Comparison of ENCODE assay signal across 8 cellular contexts in genomic region chr11:76781861-76782500, GRCh38. TPM values are rescaled to one million over a fixed set of nuclear protein-coding genes. Genes with fewer than 3 reads are reported as not detected.
DNase-seq lines count a peak whose midpoint lies in the region; ATAC-seq, FAIRE-seq and TF ChIP-seq lines count a peak whose summit lies in the region.

No MANE protein-coding gene starts in this region.

- CTCF ChIA-PET in GM10248 (lab: Yijun Ruan, JAX) = interaction anchor here (1.1 to 1.4 kb wide), 3 partner anchors 10 to 138 kb away, joined by 3 to 4 read pairs (median 3); no protein-coding TSS in a partner anchor

- H3K9me3 Mint-ChIP-seq in mesothelial cell of epicardium = peaks cover 7% of the 10 kb centered on the region

- peaks cover 47% of the 10 kb centered on the region for H3K4me1 Mint-ChIP-seq in mesothelial cell of epicardium

- H3K27ac ChIP-seq in left ventricle myocardium inferior (replicated peaks) (peak overlapping the region; percentile 94), uterus (peak overlapping the region; percentile 93 to 99)

- H3K36me3 Mint-ChIP-seq in mesothelial cell of epicardium = peaks cover 16% of the 10 kb centered on the region

- H3K9me3 ChIP-seq in left ventricle myocardium inferior (replicated peaks) (peaks cover 8% of the 10 kb centered on the region), uterus (no peaks in the 10 kb centered on the region)

- H3K36me3 ChIP-seq in left ventricle myocardium inferior (no peaks in the 10 kb centered on the region), bronchial epithelial cell (ENCODE audit: control insufficient read depth, insufficient read depth, low read length) (no peaks in the 10 kb centered on the region), uterus (no peaks in the 10 kb centered on the region)

- H3K4me1 ChIP-seq in left ventricle myocardium inferior (peaks cover 62% of the 10 kb centered on the region), uterus (no peaks in the 10 kb centered on the region)

- POLR2A ChIA-PET in GM10248 (lab: Yijun Ruan, JAX) = no interaction called here

- H3K4me3 ChIP-seq in left ventricle myocardium inferior (peak overlapping the region; percentile 93), bronchial epithelial cell (ENCODE audit: low read depth, low read length) (peak overlapping the region; percentile 81), uterus (peak overlapping the region; percentile 58 to 96)

- no peak for DNase-seq in left ventricle myocardium inferior
- DNase-seq in left ventricle myocardium superior = no peak
- DNase-seq in bronchial epithelial cell (ENCODE audit: low read depth) = peak; percentile 78
- DNase-seq in mesothelial cell of epicardium (ENCODE audit: low spot score in 2 of 2, unreplicated experiment in 2 of 2) = no peak
- no peak for DNase-seq in uterus
- DNase-seq in GM10248 (ENCODE audit: extremely low spot score) = no peak
- no peak for DNase-seq in H4 (ENCODE audit: low spot score)

- H3K27me3 ChIP-seq in left ventricle myocardium inferior (ENCODE audit: low read depth) (no peaks in the 10 kb centered on the region), bronchial epithelial cell (ENCODE audit: control insufficient read depth, insufficient read depth, low read length) (no peaks in the 10 kb centered on the region), uterus (no peaks in the 10 kb centered on the region)

- TF ChIP-seq CTCF in left ventricle myocardium inferior (IDR thresholded peaks at IDR 0.05; ENCODE audit: borderline replicate concordance) (no peak), bronchial epithelial cell (IDR thresholded peaks at IDR 0.05; ENCODE audit: insufficient read depth, low read length, severe bottlenecking) (no peak), mesothelial cell of epicardium (IDR thresholded peaks at IDR 0.05; ENCODE audit: unreplicated experiment) (no peak), uterus (IDR thresholded peaks at IDR 0.05) (no peak), GM10248 (IDR thresholded peaks at IDR 0.05; ENCODE audit: control extremely low read depth, extremely low read depth, low read depth, missing control alignments) (no peak)

- TF ChIP-seq POLR2A in uterus (IDR thresholded peaks at IDR 0.05) = no peak

- peak overlapping the region; percentile 86 for H3K4me3 Mint-ChIP-seq in mesothelial cell of epicardium

- ATAC-seq in left ventricle myocardium superior = no peak
- no peak for ATAC-seq in HG03280 (IDR thresholded peaks at IDR 0.05; ENCODE audit: unreplicated experiment)

- intact Hi-C loops in left ventricle myocardium inferior (cut with micrococcal nuclease) (no loop called here), left ventricle myocardium superior (cut with micrococcal nuclease) (no loop called here), uterus (cut with DNase I; ENCODE audit: low total_unique reads) (no loop called here)

- peak overlapping the region; percentile 99 for H3K27ac Mint-ChIP-seq in mesothelial cell of epicardium

- H3K27me3 Mint-ChIP-seq in mesothelial cell of epicardium (ENCODE audit: low read depth) = no peaks in the 10 kb centered on the region

- FAIRE-seq in bronchial epithelial cell (lab: Jason Lieb, UNC) = no peak

RNA-seq across cellular contexts. Expression of gene TSKU, which starts 1.2 kb away (rescaled TPM):
- total RNA-seq in left ventricle myocardium inferior (12.1 TPM), left ventricle myocardium superior (11.1 TPM), bronchial epithelial cell (8.2 and 11.1 TPM in 2 replicates), mesothelial cell of epicardium (39.3 to 43.7 TPM (median 42.8 TPM) in 3 replicates), uterus (100 to 1,000 TPM in 1 of 4 donors, 10 to 100 TPM in 3; 19.4 to 108 (median 27.4) TPM)
- total RNA-seq in H4 (2014; rRNA removed; shearing (Covaris generic)) = 64.5 and 67.1 TPM in 2 replicates
